2 cellular contexts compared by ENCODE assay signal in genomic region chr5:72959257-72959656, GRCh38.
A peak's percentile ranks its signal among the peaks of the same experiment; 100 is the strongest.
TF ChIP-seq lines count a peak whose summit lies in the region.

No MANE protein-coding gene starts in this region.

TF ChIP-seq in HepG2, 621 proteins besides CTCF, POLR2A, EP300 and RAD21:
- TF ChIP-seq ATF5 (CRISPR knock-in tag; IDR thresholded peaks at IDR 0.05; ENCODE audit: low read depth), result no peak
- TF ChIP-seq TCF7 (IDR thresholded peaks at IDR 0.05; ENCODE audit: low read depth), result no peak
- no peak for TF ChIP-seq ZNF350 (CRISPR knock-in tag; IDR thresholded peaks at IDR 0.05; ENCODE audit: borderline replicate concordance, low read depth)
- no peak for TF ChIP-seq ZNF614 (CRISPR knock-in tag; IDR thresholded peaks at IDR 0.05; ENCODE audit: borderline replicate concordance)
- peak; percentile 87 for TF ChIP-seq ZNF121 (CRISPR knock-in tag; IDR thresholded peaks at IDR 0.05)
TF ChIP-seq in HepG2: peak in this region for 1.

TF ChIP-seq in K562, 482 proteins besides CTCF, POLR2A, EP300 and RAD21:
- TF ChIP-seq ZNF518B (CRISPR knock-in tag; IDR thresholded peaks at IDR 0.05) (no peak), SMAD4 (CRISPR knock-in tag; conservative IDR thresholded peaks at IDR 0.05) (no peak), NFIX (CRISPR knock-in tag; IDR thresholded peaks at IDR 0.05; ENCODE audit: low read depth) (no peak), NFYB (IDR thresholded peaks at IDR 0.05; ENCODE audit: extremely low read depth, insufficient read length) (peak; percentile 6), ZNF121 (CRISPR knock-in tag; conservative IDR thresholded peaks at IDR 0.05) (peak; percentile 76)
